ENCODE assay signal across 10 cellular contexts in genomic region chr10:69629519-69629896, GRCh38. TPM values are rescaled to one million over a fixed set of nuclear protein-coding genes. Genes with fewer than 3 reads are reported as not detected.
DNase-seq lines count a peak whose midpoint lies in the region; ATAC-seq, FAIRE-seq and TF ChIP-seq lines count a peak whose summit lies in the region.
"Had no signal": no experiment of that assay in that cellular context is flagged by ENCODE, and none has a peak within 500 bp of the region (broad histone marks: within the 10 kb centered on the region; RNA-seq: fewer than 3 reads in every experiment).

No MANE protein-coding gene starts in this region.

- H3K4me2 ChIP-seq in endothelial cell of umbilical vein (ENCODE audit: insufficient read depth, low read length) (no peak overlapping the region), osteoblast (ENCODE audit: insufficient read depth, low read length) (peak overlapping the region; percentile 60)

- H3K9ac ChIP-seq in endothelial cell of umbilical vein (replicated peaks; ENCODE audit: extremely low read depth, insufficient read depth, low read length), result no peak overlapping the region

- no peaks in the 10 kb centered on the region for H3K27me3 ChIP-seq in CD8-positive, alpha-beta T cell (ENCODE audit: insufficient read depth, low read length)
- H3K27me3 ChIP-seq in RWPE2 (ENCODE audit: insufficient read depth, poor library complexity, severe bottlenecking) (peaks cover 4% of the 10 kb centered on the region), endothelial cell of umbilical vein (ENCODE audit: control insufficient read depth in 2 of 2, insufficient read depth in 2 of 2, low read length in 2 of 2) (peaks cover 30% of the 10 kb centered on the region in 2 experiments), osteoblast (ENCODE audit: insufficient read depth, low read length) (peaks cover 27% of the 10 kb centered on the region)
- H3K27me3 ChIP-seq: SJCRH30 had no signal

- no peaks in the 10 kb centered on the region for H3K9me3 ChIP-seq in CD8-positive, alpha-beta T cell (ENCODE audit: low read length)
- no peaks in the 10 kb centered on the region for H3K9me3 ChIP-seq in RWPE2 (ENCODE audit: severe bottlenecking)
- no peaks in the 10 kb centered on the region for H3K9me3 ChIP-seq in endothelial cell of umbilical vein (replicated peaks; ENCODE audit: control insufficient read depth, insufficient read depth, low read length)
- no peaks in the 10 kb centered on the region for H3K9me3 ChIP-seq in osteoblast (ENCODE audit: low read depth, low read length)
- H3K9me3 ChIP-seq: SJCRH30 had no signal

- H3K36me3 ChIP-seq in CD8-positive, alpha-beta T cell (ENCODE audit: insufficient read depth, low read length), result no peaks in the 10 kb centered on the region
- H3K36me3 ChIP-seq in RWPE2 (ENCODE audit: low read depth) (no peaks in the 10 kb centered on the region), endothelial cell of umbilical vein (ENCODE audit: control insufficient read depth in 2 of 2, extremely low read depth in 1 of 2, insufficient read depth in 2 of 2, low read length in 2 of 2) (no peaks in the 10 kb centered on the region), osteoblast (ENCODE audit: insufficient read depth, low read length) (no peaks in the 10 kb centered on the region)
- H3K36me3 ChIP-seq: SJCRH30 had no signal

- peaks cover 7% of the 10 kb centered on the region for H3K9me3 Mint-ChIP-seq in CD8-positive, alpha-beta T cell

- H3K27ac ChIP-seq in CD8-positive, alpha-beta T cell (ENCODE audit: low read depth, low read length), result no peak overlapping the region
- H3K27ac ChIP-seq in RWPE2 (ENCODE audit: poor library complexity, severe bottlenecking), result no peak overlapping the region
- no peak overlapping the region for H3K27ac ChIP-seq in endothelial cell of umbilical vein (ENCODE audit: insufficient read depth, low read depth, low read length)
- no peak overlapping the region for H3K27ac ChIP-seq in osteoblast (ENCODE audit: low read depth, low read length)
- H3K27ac ChIP-seq: SJCRH30 had no signal

- no peak for TF ChIP-seq CTCF in CD8-positive, alpha-beta T cell (IDR thresholded peaks at IDR 0.05)
- no peak for TF ChIP-seq CTCF in RWPE2 (IDR thresholded peaks at IDR 0.05; ENCODE audit: poor library complexity, severe bottlenecking)
- no peak for TF ChIP-seq CTCF in endothelial cell of umbilical vein (IDR thresholded peaks at IDR 0.05; ENCODE audit: extremely low read depth in 1 of 2, insufficient read depth in 1 of 2, low read depth in 1 of 2, low read length in 2 of 2)
- no peak for TF ChIP-seq CTCF in osteoblast (IDR thresholded peaks at IDR 0.05; ENCODE audit: extremely low read depth, low read depth, low read length)

- no peak for DNase-seq in CD8-positive, alpha-beta T cell
- no peak for DNase-seq in RWPE2 (ENCODE audit: low spot score)
- DNase-seq in endothelial cell of umbilical vein (ENCODE audit: low read depth, low spot score), result no peak
- DNase-seq in osteoblast (ENCODE audit: insufficient read length, low spot score, missing footprints), result peak; percentile 57
- DNase-seq in NCI-H1417 treated with DMSO at 0.1 percent for 48 hours (lab: John Stamatoyannopoulos, UW), result no peak
- DNase-seq in NCI-H2107 (lab: John Stamatoyannopoulos, UW), result no peak
- DNase-seq in hippocampal formation (lab: John Stamatoyannopoulos, UW), result no peak
- DNase-seq: SJCRH30 had no signal

- POLR2A ChIA-PET in CD8-positive, alpha-beta T cell (lab: Charles Lee), result no interaction called here
- POLR2A ChIA-PET in endothelial cell of umbilical vein (lab: Charles Lee), result no interaction called here

- TF ChIP-seq POLR2A in endothelial cell of umbilical vein (IDR thresholded peaks at IDR 0.05; ENCODE audit: low read depth, low read length) (no peak), GM18505 (IDR thresholded peaks at IDR 0.05; ENCODE audit: borderline replicate concordance, extremely low read depth, insufficient read depth, insufficient read length) (no peak)

- peaks cover 27% of the 10 kb centered on the region for H3K4me1 Mint-ChIP-seq in CD8-positive, alpha-beta T cell (ENCODE audit: low read depth)

- H3K4me3 ChIP-seq in CD8-positive, alpha-beta T cell (ENCODE audit: low read depth, low read length), result peak overlapping the region; percentile 83
- peak overlapping the region; percentile 91 for H3K4me3 ChIP-seq in RWPE2 (ENCODE audit: severe bottlenecking)
- H3K4me3 ChIP-seq in endothelial cell of umbilical vein (replicated peaks in 1 of 3; ENCODE audit: insufficient read depth in 1 of 3, low read depth in 1 of 3, low read length in 3 of 3), result no peak overlapping the region
- no peak overlapping the region for H3K4me3 ChIP-seq in osteoblast (ENCODE audit: insufficient read depth, low read length)
- H3K4me3 ChIP-seq: SJCRH30 had no signal

- BruUV-seq in endothelial cell of umbilical vein (replicated peaks; lab: Mats Ljungman, UMichigan), result no TSS peak

- peak overlapping the region; percentile 22 for H3K27ac Mint-ChIP-seq in CD8-positive, alpha-beta T cell

- H3K9me1 ChIP-seq in endothelial cell of umbilical vein (replicated peaks; ENCODE audit: control insufficient read depth, extremely low read depth, insufficient read depth, low read length), result no peaks in the 10 kb centered on the region

- FAIRE-seq in endothelial cell of umbilical vein (lab: Jason Lieb, UNC), result no peak
- FAIRE-seq: G401.6 had no signal

- intact Hi-C loops in CD8-positive, alpha-beta T cell (cut with DNase I, micrococcal nuclease), result loop anchor here in 1 of 2 experiments (10.0 kb wide), 1 partner anchor 205 kb away; no protein-coding TSS in a partner anchor
- intact Hi-C loops in endothelial cell of umbilical vein (cut with micrococcal nuclease), result no loop called here

- CTCF ChIA-PET in CD8-positive, alpha-beta T cell (lab: Charles Lee), result interaction anchor here (0.7 to 1.4 kb wide), 14 partner anchors 8 to 226 kb away, joined by 3 to 16 read pairs (median 4); no protein-coding TSS in a partner anchor
- CTCF ChIA-PET in endothelial cell of umbilical vein (lab: Charles Lee), result interaction anchor here (0.7 to 1.0 kb wide), 5 partner anchors 10 to 114 kb away, joined by 3 to 7 read pairs (median 3); no protein-coding TSS in a partner anchor

- H3K79me2 ChIP-seq in endothelial cell of umbilical vein (ENCODE audit: control insufficient read depth, insufficient read depth, low read length), result no peaks in the 10 kb centered on the region
- H3K79me2 ChIP-seq in osteoblast (ENCODE audit: insufficient read depth, low read length), result no peaks in the 10 kb centered on the region

- dilution Hi-C loops in endothelial cell of umbilical vein (cut with MboI; ENCODE audit: extremely low pct_ligation_motif_present, low sequenced_read_pairs), result no loop called here

- H3K4me3 Mint-ChIP-seq in CD8-positive, alpha-beta T cell, result peak overlapping the region; percentile 76

- H3K4me1 ChIP-seq in CD8-positive, alpha-beta T cell (ENCODE audit: insufficient read depth, low read length), result peaks cover 21% of the 10 kb centered on the region
- H3K4me1 ChIP-seq in RWPE2 (ENCODE audit: insufficient read depth, poor library complexity, severe bottlenecking) (no peaks in the 10 kb centered on the region), endothelial cell of umbilical vein (ENCODE audit: control insufficient read depth, extremely low read depth, insufficient read depth, low read length) (peaks cover 2% of the 10 kb centered on the region), osteoblast (ENCODE audit: insufficient read depth, low read length) (no peaks in the 10 kb centered on the region)
- H3K4me1 ChIP-seq: SJCRH30 had no signal

- H3K36me3 Mint-ChIP-seq in CD8-positive, alpha-beta T cell, result peaks cover 19% of the 10 kb centered on the region

- H4K20me1 ChIP-seq in endothelial cell of umbilical vein (replicated peaks; ENCODE audit: control insufficient read depth, extremely low read depth, insufficient read depth, low read length) (no peaks in the 10 kb centered on the region), osteoblast (ENCODE audit: insufficient read depth, low read length) (no peaks in the 10 kb centered on the region)

- peak overlapping the region; percentile 11 for H2AFZ ChIP-seq in endothelial cell of umbilical vein (ENCODE audit: low read depth, low read length)
- H2AFZ ChIP-seq in osteoblast (ENCODE audit: low read length), result no peak overlapping the region

- no peak for ATAC-seq in CD8-positive, alpha-beta T cell
- ATAC-seq in RWPE2 (ENCODE audit: low read depth) (no peak), GM18505 (IDR thresholded peaks at IDR 0.05; ENCODE audit: unreplicated experiment) (no peak)

- H3K27me3 Mint-ChIP-seq in CD8-positive, alpha-beta T cell (ENCODE audit: low read depth), result no peaks in the 10 kb centered on the region

TF ChIP-seq in endothelial cell of umbilical vein, 7 proteins besides CTCF, POLR2A, EP300 and RAD21 (continues in another document):
- TF ChIP-seq FOS (IDR thresholded peaks at IDR 0.05; ENCODE audit: borderline replicate concordance, insufficient read depth, low read length) (no peak), JUN (IDR thresholded peaks at IDR 0.05; ENCODE audit: borderline replicate concordance, insufficient read depth, insufficient read length, low read depth) (no peak), GATA2 (IDR thresholded peaks at IDR 0.05; ENCODE audit: insufficient read depth, insufficient read length, low read depth, low read length) (no peak), MYC (IDR thresholded peaks at IDR 0.05; ENCODE audit: low read depth, low read length) (no peak), POLR2AphosphoS5 (IDR thresholded peaks at IDR 0.05; ENCODE audit: insufficient read depth, low read depth, low read length) (no peak)

RNA-seq across cellular contexts. Expression of gene FAM241B, which starts 0.5 kb away (rescaled TPM):
- 1 to 10 TPM; 7.4 to 9.1 TPM for total RNA-seq in CD8-positive, alpha-beta T cell
- not detected in 2 replicates for total RNA-seq in endothelial cell of umbilical vein
- polyA plus RNA-seq in endothelial cell of umbilical vein, result 0.23 and 0.35 TPM in 2 replicates
- polyA plus RNA-seq in endothelial cell of umbilical vein (2011; cell fraction: cytosol; rRNA removed), result 0.06 TPM in 1 of 2 replicates, not detected in the other
- polyA plus RNA-seq in endothelial cell of umbilical vein (2011; cell fraction: nucleus; rRNA removed), result not detected in 2 replicates
- 0.64 and 0.93 TPM in 2 replicates for polyA plus RNA-seq in endothelial cell of umbilical vein (2012)
- polyA minus RNA-seq in endothelial cell of umbilical vein, result 1.4 TPM in 1 of 2 replicates, not detected in the other
- polyA minus RNA-seq in endothelial cell of umbilical vein (2011; cell fraction: cytosol; rRNA and poly(A)+ RNA removed), result 4.5 TPM
- polyA minus RNA-seq in endothelial cell of umbilical vein (2011; cell fraction: nucleus; rRNA and poly(A)+ RNA removed), result not detected in 2 replicates
- 0.36 TPM in 1 of 2 replicates, not detected in the other for total RNA-seq in osteoblast

RNA-seq across cellular contexts. Expression of gene NEUROG3, which starts 56.3 kb away (rescaled TPM):
- not detected for total RNA-seq in CD8-positive, alpha-beta T cell
- total RNA-seq in endothelial cell of umbilical vein, result not detected in 2 replicates
- not detected in 2 replicates for polyA plus RNA-seq in endothelial cell of umbilical vein
- not detected in 2 replicates for polyA plus RNA-seq in endothelial cell of umbilical vein (2011; cell fraction: cytosol; rRNA removed)
- polyA plus RNA-seq in endothelial cell of umbilical vein (2011; cell fraction: nucleus; rRNA removed), result not detected in 2 replicates
- polyA plus RNA-seq in endothelial cell of umbilical vein (2012), result not detected in 2 replicates
- not detected in 2 replicates for polyA minus RNA-seq in endothelial cell of umbilical vein
- not detected for polyA minus RNA-seq in endothelial cell of umbilical vein (2011; cell fraction: cytosol; rRNA and poly(A)+ RNA removed)
- polyA minus RNA-seq in endothelial cell of umbilical vein (2011; cell fraction: nucleus; rRNA and poly(A)+ RNA removed), result not detected in 2 replicates
- total RNA-seq in osteoblast, result not detected in 2 replicates

Comparison
In these comparisons a context has a peak if more than half of its experiments do, and no peak if none do; other contexts are left out.
1. H3K4me3 ChIP-seq: peak in CD8-positive, alpha-beta T cell (single experiment) and RWPE2 (single experiment); none in endothelial cell of umbilical vein (0 of 3) and osteoblast (single experiment).